Comparison of ENCODE assay signal across 9 cellular contexts in genomic region chr2:23900927-23901322, GRCh38. TPM values are rescaled to one million over a fixed set of nuclear protein-coding genes. Genes with fewer than 3 reads are reported as not detected.
DNase-seq lines count a peak whose midpoint lies in the region; ATAC-seq and TF ChIP-seq lines count a peak whose summit lies in the region.
"Had no signal": no experiment of that assay in that cellular context is flagged by ENCODE, and none has a peak within 500 bp of the region (broad histone marks: within the 10 kb centered on the region; RNA-seq: fewer than 3 reads in every experiment).

No MANE protein-coding gene starts in this region.

- H3K4me1 ChIP-seq in mucosa of descending colon (ENCODE audit: low read depth) = peaks cover 25% of the 10 kb centered on the region

- TF ChIP-seq CTCF in cardiac fibroblast (IDR thresholded peaks at IDR 0.05; ENCODE audit: low read depth, low read length) (no peak), mucosa of descending colon (IDR thresholded peaks at IDR 0.05) (no peak)

- peak overlapping the region in 1 of 2 donors; percentile 1 for H3K4me3 ChIP-seq in cardiac fibroblast (replicated peaks in 1 of 2; ENCODE audit: low read depth in 2 of 2, low read length in 2 of 2)
- no peak overlapping the region for H3K4me3 ChIP-seq in mucosa of descending colon

- intact Hi-C loops in mucosa of descending colon (cut with DNase I, micrococcal nuclease) = no loop called here

- H3K36me3 ChIP-seq in mucosa of descending colon (ENCODE audit: low read depth) = no peaks in the 10 kb centered on the region

- TF ChIP-seq EP300 in Ishikawa (IDR thresholded peaks at IDR 0.05; ENCODE audit: borderline replicate concordance) = no peak

- TF ChIP-seq RAD21 in Ishikawa (IDR thresholded peaks at IDR 0.05; ENCODE audit: low read depth) = no peak

- DNase-seq in AG08396 (ENCODE audit: low spot score) (peak; percentile 39), cardiac fibroblast (ENCODE audit: low read depth in 2 of 2) (peak; percentile 77 to 91), mucosa of descending colon (peak in 1 of 3 donors; percentile 36), DMS114 treated with DMSO at 0.1 percent for 48 hours (lab: John Stamatoyannopoulos, UW; ENCODE audit: unreplicated experiment) (no peak), COR-L47 (lab: John Stamatoyannopoulos, UW) (no peak), KG1 (lab: John Stamatoyannopoulos, UW) (no peak)
- DNase-seq: kidney had no signal

- ATAC-seq in mucosa of descending colon (peak; percentile 78), GM19455 (IDR thresholded peaks at IDR 0.05; ENCODE audit: unreplicated experiment) (no peak)

- H3K9me3 ChIP-seq in mucosa of descending colon = no peaks in the 10 kb centered on the region

TF ChIP-seq in Ishikawa, 13 proteins besides CTCF, POLR2A, EP300 and RAD21:
- TF ChIP-seq FOXM1 (IDR thresholded peaks at IDR 0.05; ENCODE audit: borderline replicate concordance, low read depth) (no peak), CEBPB (IDR thresholded peaks at IDR 0.05) (peak; percentile 51)

RNA-seq across cellular contexts. Expression of gene ATAD2B, which starts 26.0 kb away (rescaled TPM):
- total RNA-seq in mucosa of descending colon = 10 to 100 TPM; 25.8 to 38.5 (median 27.9) TPM

RNA-seq across cellular contexts. Expression of gene UBXN2A, which starts 39.3 kb away (rescaled TPM):
- 10 to 100 TPM; 12.9 to 23.9 (median 13.1) TPM for total RNA-seq in mucosa of descending colon

Comparison
In these comparisons a context has a peak if more than half of its experiments do, and no peak if none do; other contexts are left out.
1. DNase-seq: peak in AG08396 (single experiment) and cardiac fibroblast (2 of 2); none in DMS114 treated with DMSO at 0.1 percent for 48 hours (single experiment), COR-L47 (single experiment) and KG1 (single experiment).